1 cellular context compared by ENCODE assay signal in the genomic region with DNA sequence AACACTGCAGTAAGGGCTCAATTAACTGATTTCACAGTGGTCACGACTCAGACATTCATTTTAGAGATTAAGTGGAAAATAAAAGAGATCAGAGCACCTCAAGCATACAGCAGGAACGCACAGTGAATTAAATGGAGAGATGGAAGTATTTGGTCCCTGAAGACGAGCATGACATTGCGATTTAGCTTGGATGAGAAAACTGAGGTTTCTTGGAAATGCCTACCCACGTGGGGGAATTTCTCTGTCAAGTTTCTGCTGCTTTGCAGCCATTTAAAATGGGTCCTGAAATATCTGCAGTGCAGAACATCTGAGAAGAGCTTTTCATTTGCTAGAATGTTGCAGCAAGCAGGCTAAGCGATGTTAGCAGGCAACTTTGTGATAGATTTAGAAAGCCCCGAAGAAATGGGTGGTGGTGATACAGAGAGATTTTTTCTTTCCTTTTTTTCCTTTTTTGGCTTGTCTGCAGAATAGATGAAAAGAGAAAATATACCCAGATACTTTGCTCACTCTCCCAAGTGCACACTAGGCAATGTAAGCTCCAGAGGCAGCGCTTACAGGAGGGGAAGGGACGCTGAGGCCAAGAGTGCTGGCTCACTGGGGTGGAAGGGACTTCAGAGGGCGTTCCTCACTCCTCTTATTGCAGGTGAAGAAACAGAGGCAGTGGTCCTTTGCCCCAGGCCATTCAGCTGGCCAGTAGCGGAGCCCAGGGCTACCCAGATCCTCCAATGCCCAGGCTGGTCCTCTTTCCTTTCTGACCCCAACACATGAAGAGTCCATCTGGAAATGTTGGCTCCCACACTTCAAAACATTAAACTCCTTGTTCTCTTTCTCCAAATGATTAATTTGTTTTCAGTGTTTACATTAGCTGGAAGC.
TF ChIP-seq lines count a peak whose summit lies in the region.

No MANE protein-coding gene starts in this region.

TF ChIP-seq in A549, 52 proteins besides CTCF, POLR2A, EP300 and RAD21 (continued from another document):
- TF ChIP-seq NPAS2 (CRISPR knock-in tag; IDR thresholded peaks at IDR 0.05; ENCODE audit: borderline replicate concordance), result no peak
- TF ChIP-seq KDM5A (IDR thresholded peaks at IDR 0.05), result no peak
- TF ChIP-seq POLR2AphosphoS2 (conservative IDR thresholded peaks at IDR 0.05; ENCODE audit: low read length), result no peak
- TF ChIP-seq GATA3 (IDR thresholded peaks at IDR 0.05; ENCODE audit: borderline replicate concordance), result no peak
